8 cellular contexts compared by ENCODE assay signal in the genomic region with DNA sequence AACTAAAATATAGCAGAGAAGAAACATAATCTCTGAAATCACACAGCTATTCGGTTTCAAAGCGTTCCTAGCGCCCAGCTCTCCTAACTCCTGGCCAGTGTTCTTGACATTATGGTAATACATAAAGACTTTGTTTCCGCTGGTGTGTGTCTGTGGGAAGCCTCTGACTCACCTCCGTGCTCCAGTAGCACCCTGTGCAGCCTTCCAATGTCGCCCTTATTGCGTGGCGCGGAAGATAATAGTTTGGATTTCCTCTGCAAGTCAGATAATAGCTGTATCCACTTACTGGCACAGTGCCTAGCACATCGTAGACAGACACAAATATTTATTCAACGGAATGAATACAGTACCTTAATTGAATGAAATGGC. TPM values are rescaled to one million over a fixed set of nuclear protein-coding genes. Genes with fewer than 3 reads are reported as not detected.
A peak's percentile ranks its signal among the peaks of the same experiment; 100 is the strongest.
DNase-seq lines count a peak whose midpoint lies in the region; ATAC-seq and TF ChIP-seq lines count a peak whose summit lies in the region.

No MANE protein-coding gene starts in this region.

- DNase-seq in SIG-M5 treated with dmso at 0.1 percent for 504 hours (lab: John Stamatoyannopoulos, UW; ENCODE audit: unreplicated experiment): peak; percentile 22
- DNase-seq in SIG-M5 (lab: John Stamatoyannopoulos, UW): no peak
- peak; percentile 45 for DNase-seq in Karpas-422
- peak; percentile 25 to 42 for DNase-seq in activated CD4-positive, alpha-beta T cell treated with anti-CD3 and anti-CD28 coated beads for 4 hours
- DNase-seq in erythroblast (lab: John Stamatoyannopoulos, UW): peak; percentile 62 to 76
- peak; percentile 10 for DNase-seq in nephron progenitor cell
- no peak for DNase-seq in NCI-H187 treated with DMSO at 0.1 percent for 48 hours (lab: John Stamatoyannopoulos, UW)

- no peak for ATAC-seq in GM19452 (IDR thresholded peaks at IDR 0.05; ENCODE audit: unreplicated experiment)

- peaks cover 9% of the 10 kb centered on the region for H4K20me1 ChIP-seq in Karpas-422 (ENCODE audit: insufficient read depth, low read depth, low read length)

- peaks cover 35% of the 10 kb centered on the region for H3K79me2 ChIP-seq in Karpas-422 (ENCODE audit: low read length)

- TF ChIP-seq CTCF in nephron progenitor cell (IDR thresholded peaks at IDR 0.05): no peak

- H3K9me3 ChIP-seq in Karpas-422 (ENCODE audit: low read length): no peaks in the 10 kb centered on the region

- peaks cover 30% of the 10 kb centered on the region for H3K27me3 Mint-ChIP-seq in nephron progenitor cell (ENCODE audit: low read depth, poor library complexity)

- no peaks in the 10 kb centered on the region; the same call in 1 of the 2 replicates for H3K9me2 ChIP-seq in Karpas-422 (replicated peaks; ENCODE audit: insufficient read depth, low read length)

- peak overlapping the region; percentile 91 for H3K9ac ChIP-seq in Karpas-422 (ENCODE audit: low read length)

- H2AFZ ChIP-seq in Karpas-422 (ENCODE audit: low read length): peak overlapping the region; percentile 44; the same call in 1 of the 2 replicates

- H3K4me1 ChIP-seq in Karpas-422 (ENCODE audit: low read length): peaks cover 20% of the 10 kb centered on the region

- H3K4me3 ChIP-seq in Karpas-422 (ENCODE audit: low read length): peak overlapping the region; percentile 92

- no peak for TF ChIP-seq POLR2A in erythroblast (IDR thresholded peaks at IDR 0.05; ENCODE audit: low read length)

- peaks cover 9% of the 10 kb centered on the region for H3K4me1 Mint-ChIP-seq in nephron progenitor cell

- H3K9me3 Mint-ChIP-seq in nephron progenitor cell: peaks cover 14% of the 10 kb centered on the region

- H3K27ac Mint-ChIP-seq in nephron progenitor cell: peak overlapping the region; percentile 98

- H3K36me3 ChIP-seq in Karpas-422 (ENCODE audit: insufficient read depth, low read length): peaks cover 19% of the 10 kb centered on the region

- peaks cover 36% of the 10 kb centered on the region for H3K36me3 Mint-ChIP-seq in nephron progenitor cell (ENCODE audit: low read depth)

- H3K27ac ChIP-seq in Karpas-422 (ENCODE audit: low read length): no peak overlapping the region

- peak overlapping the region; percentile 81 for H3K4me2 ChIP-seq in Karpas-422 (ENCODE audit: low read depth, low read length, poor library complexity, severe bottlenecking)

- H3K27me3 ChIP-seq in Karpas-422 (ENCODE audit: low read length): no peaks in the 10 kb centered on the region

- H3K4me3 Mint-ChIP-seq in nephron progenitor cell: peak overlapping the region; percentile 94

RNA-seq across cellular contexts. Expression of gene BMS1, which starts 0.6 kb away (rescaled TPM):
- total RNA-seq in Karpas-422 (2014; rRNA removed; shearing (Covaris generic); ENCODE audit: low replicate concordance): 9.7 and 12.1 TPM in 2 replicates

Comparison
In these comparisons a context has a peak if more than half of its experiments do, and no peak if none do; other contexts are left out.
1. DNase-seq: peak in SIG-M5 treated with dmso at 0.1 percent for 504 hours (single experiment), Karpas-422 (single experiment), activated CD4-positive, alpha-beta T cell treated with anti-CD3 and anti-CD28 coated beads for 4 hours (2 of 2), erythroblast (2 of 2) and nephron progenitor cell (single experiment); none in SIG-M5 (single experiment) and NCI-H187 treated with DMSO at 0.1 percent for 48 hours (single experiment).